ENCODE assay signal across 28 cellular contexts in the genomic region with DNA sequence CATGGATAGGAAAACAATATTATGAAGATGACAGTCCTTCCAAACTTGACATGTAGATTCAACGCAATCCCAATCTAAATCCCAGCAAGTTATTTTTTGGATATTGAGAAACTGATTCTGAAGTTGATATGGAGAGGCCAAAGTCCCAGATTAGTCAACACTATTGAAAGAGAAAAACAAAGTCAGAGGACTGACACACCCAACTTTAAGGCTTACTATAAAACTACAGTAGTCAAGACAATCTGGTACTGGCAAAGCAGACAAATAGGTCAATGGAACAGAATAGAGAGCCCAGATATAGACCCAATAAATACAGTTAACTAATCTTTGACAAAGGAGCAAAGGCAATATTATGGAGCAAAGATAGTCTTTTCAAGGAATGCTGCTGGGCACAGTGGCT.
"Had no signal": no experiment of that assay in that cellular context is flagged by ENCODE, and none has a peak within 500 bp of the region (broad histone marks: within the 10 kb centered on the region; RNA-seq: fewer than 3 reads in every experiment).

No MANE protein-coding gene starts in this region.

- H3K4me1 ChIP-seq: ascending aorta, breast epithelium, esophagus muscularis mucosa, foreskin keratinocyte, gastrocnemius medialis had no signal

- H3K9me3 ChIP-seq: ascending aorta, esophagus muscularis mucosa had no signal

- ATAC-seq: activated CD4-positive, alpha-beta T cell treated with anti-CD3 and anti-CD28 coated beads for 36 hours; activated CD8-positive, alpha-beta memory T cell treated with anti-CD3 and anti-CD28 coated beads, Interleukin-2, amount 10 ng/mL, durations not matched to agents 7 days and 5 days; activated CD8-positive, alpha-beta T cell treated with anti-CD3 and anti-CD28 coated beads, Interleukin-2, amount 10 ng/mL, durations not matched to agents 7 days and 5 days; activated naive CD4-positive, alpha-beta T cell treated with anti-CD3 and anti-CD28 coated beads, Interleukin-2, amount 50 U/mL, for 72 hours; activated T-cell treated with anti-CD3 and anti-CD28 coated beads, Interleukin-2, amount 50 U/mL, for 72 hours; effector memory CD8-positive, alpha-beta T cell; foreskin keratinocyte; gastrocnemius medialis had no signal

- H3K27ac ChIP-seq: ascending aorta, breast epithelium, cardiac muscle cell, coronary artery, dorsolateral prefrontal cortex, esophagus muscularis mucosa, foreskin keratinocyte, gastrocnemius medialis had no signal

- H3K27me3 ChIP-seq: ascending aorta, breast epithelium, cardiac muscle cell, dorsolateral prefrontal cortex, esophagus muscularis mucosa, gastrocnemius medialis had no signal

- H3K36me3 ChIP-seq: ascending aorta, breast epithelium, cardiac muscle cell, esophagus muscularis mucosa, gastrocnemius medialis had no signal

- DNase-seq: activated CD4-positive, alpha-beta memory T cell treated with anti-CD3 and anti-CD28 coated beads for 36 hours; activated CD4-positive, alpha-beta T cell treated with anti-CD3 and anti-CD28 coated beads for 36 hours; activated CD4-positive, alpha-beta T cell treated with anti-CD3 and anti-CD28 coated beads, Interleukin-2, amount 10 ng/mL, durations not matched to agents 24 days and 14 days; activated CD4-positive, CD25-positive, alpha-beta regulatory T cell; activated CD4-positive, CD25-positive, alpha-beta regulatory T cell treated with anti-CD3 and anti-CD28 coated beads, Interleukin-2, amount 50 U/mL, for 72 hours; activated CD8-positive, alpha-beta memory T cell treated with anti-CD3 and anti-CD28 coated beads, Interleukin-2, amount 10 ng/mL, durations not matched to agents 7 days and 5 days; activated CD8-positive, alpha-beta memory T cell treated with anti-CD3 and anti-CD28 coated beads, Interleukin-2, amount 50 U/mL, for 4 hours; activated CD8-positive, alpha-beta T cell treated with anti-CD3 and anti-CD28 coated beads, Interleukin-2, amount 10 ng/mL, durations not matched to agents 7 days and 5 days; activated gamma-delta T cell; activated naive CD4-positive, alpha-beta T cell; activated naive CD4-positive, alpha-beta T cell treated with anti-CD3 and anti-CD28 coated beads, Interleukin-2, amount 10 ng/mL, durations not matched to agents 7 days and 5 days; activated naive CD8-positive, alpha-beta T cell treated with anti-CD3 and anti-CD28 coated beads, Interleukin-2, amount 10 ng/mL, durations not matched to agents 7 days and 5 days; activated T-cell treated with anti-CD3 and anti-CD28 coated beads, Interleukin-2, amount 50 U/mL, for 24 hours; activated T-cell treated with anti-CD3 and anti-CD28 coated beads, Interleukin-2, amount 50 U/mL, for 72 hours; central memory CD4-positive, alpha-beta T cell; cerebellar nuclear complex; dorsolateral prefrontal cortex; effector memory CD8-positive, alpha-beta T cell; erythroblast; foreskin keratinocyte; gastrocnemius medialis; T-helper 2 cell had no signal

- H3K4me3 ChIP-seq: ascending aorta, breast epithelium, cardiac muscle cell, coronary artery, dorsolateral prefrontal cortex, esophagus muscularis mucosa, gastrocnemius medialis had no signal
